ENCODE assay signal across 9 cellular contexts in the genomic region with DNA sequence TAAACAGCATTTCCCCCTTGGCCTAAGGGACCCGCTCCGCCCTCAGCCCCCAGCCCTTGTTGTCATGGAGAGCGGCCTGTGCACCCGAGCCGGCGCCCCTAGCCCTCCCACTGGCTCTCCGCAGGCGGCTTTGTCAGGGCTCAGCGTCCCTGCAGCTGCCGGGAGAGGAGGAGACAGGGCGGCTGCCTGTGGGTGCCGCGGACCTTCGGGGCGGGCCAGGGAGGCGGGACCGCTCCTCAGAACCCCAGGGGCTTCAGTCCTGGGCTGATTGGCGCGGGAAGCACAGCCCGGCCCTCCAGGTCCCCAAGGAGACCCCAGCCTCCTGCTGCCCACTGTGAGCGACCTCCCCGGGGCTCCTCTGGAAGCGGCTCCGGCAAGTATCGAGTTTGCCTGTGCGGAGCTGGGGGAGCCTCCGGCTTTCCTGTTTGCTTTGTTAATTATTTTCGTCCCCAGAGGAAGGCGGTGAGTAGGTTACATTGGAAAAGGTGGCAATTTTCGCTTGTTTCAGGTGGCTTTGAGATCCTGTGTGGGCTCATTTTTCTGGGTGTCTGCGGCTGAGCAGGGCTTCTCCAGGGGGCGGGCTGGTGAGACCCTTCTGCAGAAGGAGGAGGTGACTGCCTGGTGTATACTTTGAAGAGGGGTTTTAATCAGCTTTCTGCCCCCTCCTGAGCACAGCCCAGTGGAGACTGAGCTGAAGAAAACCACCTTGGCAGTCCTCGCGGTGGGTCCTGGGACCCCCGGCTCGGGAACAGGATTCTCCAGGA. TPM values are rescaled to one million over a fixed set of nuclear protein-coding genes. Genes with fewer than 3 reads are reported as not detected.
DNase-seq lines count a peak whose midpoint lies in the region; ATAC-seq and TF ChIP-seq lines count a peak whose summit lies in the region.
"Had no signal": no experiment of that assay in that cellular context is flagged by ENCODE, and none has a peak within 500 bp of the region (broad histone marks: within the 10 kb centered on the region; RNA-seq: fewer than 3 reads in every experiment).

A gene with protein sequence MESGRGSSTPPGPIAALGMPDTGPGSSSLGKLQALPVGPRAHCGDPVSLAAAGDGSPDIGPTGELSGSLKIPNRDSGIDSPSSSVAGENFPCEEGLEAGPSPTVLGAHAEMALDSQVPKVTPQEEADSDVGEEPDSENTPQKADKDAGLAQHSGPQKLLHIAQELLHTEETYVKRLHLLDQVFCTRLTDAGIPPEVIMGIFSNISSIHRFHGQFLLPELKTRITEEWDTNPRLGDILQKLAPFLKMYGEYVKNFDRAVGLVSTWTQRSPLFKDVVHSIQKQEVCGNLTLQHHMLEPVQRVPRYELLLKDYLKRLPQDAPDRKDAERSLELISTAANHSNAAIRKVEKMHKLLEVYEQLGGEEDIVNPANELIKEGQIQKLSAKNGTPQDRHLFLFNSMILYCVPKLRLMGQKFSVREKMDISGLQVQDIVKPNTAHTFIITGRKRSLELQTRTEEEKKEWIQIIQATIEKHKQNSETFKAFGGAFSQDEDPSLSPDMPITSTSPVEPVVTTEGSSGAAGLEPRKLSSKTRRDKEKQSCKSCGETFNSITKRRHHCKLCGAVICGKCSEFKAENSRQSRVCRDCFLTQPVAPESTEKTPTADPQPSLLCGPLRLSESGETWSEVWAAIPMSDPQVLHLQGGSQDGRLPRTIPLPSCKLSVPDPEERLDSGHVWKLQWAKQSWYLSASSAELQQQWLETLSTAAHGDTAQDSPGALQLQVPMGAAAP (plus strand): TSS at position 256 of the 764 bp plus-strand sequence. CDS start 28,734 bp downstream, outside the sequence.

- no peaks in the 10 kb centered on the region for H3K9me3 ChIP-seq in heart right ventricle

- H3K27ac Mint-ChIP-seq in GM23338, result no peak within 1 kb of the TSS
- H3K27ac Mint-ChIP-seq in progenitor cell of endocrine pancreas, result peak within 1 kb of the TSS; percentile 88

- H3K27ac ChIP-seq in GM23338 (ENCODE audit: low read depth) (no peak within 1 kb of the TSS), heart right ventricle (peak within 1 kb of the TSS in 7 of 10 donors; percentile 16 to 71 (median 45))
- H3K27ac ChIP-seq: KMS-11 had no signal

- H3K4me1 ChIP-seq in GM23338 (ENCODE audit: insufficient read depth), result peaks cover 7% of the 10 kb centered on the region
- H3K4me1 ChIP-seq in heart right ventricle, result peaks cover 0 to 20% (median 9%) of the 10 kb centered on the region in 9 donors

- DNase-seq in GM23338 (ENCODE audit: low spot score) (peak; percentile 46), NCI-H526 treated with DMSO at 0.1 percent for 48 hours (lab: John Stamatoyannopoulos, UW) (peak; percentile 28), heart right ventricle (peak in 1 of 2 donors; percentile 48), progenitor cell of endocrine pancreas (ENCODE audit: low spot score, unreplicated experiment) (peak; percentile 53), GM19240 (ENCODE audit: insufficient read length, low spot score) (no peak), inferior parietal cortex (ENCODE audit: extremely low spot score) (no peak), NCI-H446 treated with DMSO at 0.1 percent for 48 hours (lab: John Stamatoyannopoulos, UW) (no peak)
- DNase-seq in activated effector memory CD4-positive, alpha-beta T cell treated with Interleukin-2 at 50 U/mL for 16 hours, result peak; percentile 47

- H3K4me3 ChIP-seq in GM23338, result peak within 1 kb of the TSS; percentile 66
- H3K4me3 ChIP-seq in heart right ventricle, result peak within 1 kb of the TSS; percentile 44 to 68 (median 60)

- peaks cover 6% of the 10 kb centered on the region; the same call in 2 of the 3 replicates for H3K4me1 Mint-ChIP-seq in GM23338
- peaks cover 10% of the 10 kb centered on the region for H3K4me1 Mint-ChIP-seq in progenitor cell of endocrine pancreas (ENCODE audit: low read depth)

- no peaks in the 10 kb centered on the region for H3K79me2 ChIP-seq in GM23338 (replicated peaks; ENCODE audit: insufficient read depth)

- H3K27me3 Mint-ChIP-seq in GM23338 (ENCODE audit: insufficient read depth, low read depth, poor library complexity) (peaks cover 11% of the 10 kb centered on the region), progenitor cell of endocrine pancreas (peaks cover 2% of the 10 kb centered on the region)

- peak within 1 kb of the TSS; percentile 67 for H3K4me3 Mint-ChIP-seq in GM23338
- peak within 1 kb of the TSS; percentile 86 for H3K4me3 Mint-ChIP-seq in progenitor cell of endocrine pancreas (ENCODE audit: low read depth)

- peak; percentile 90 for ATAC-seq in GM23338
- ATAC-seq in heart right ventricle, result peak; percentile 49 to 83 (median 68)

- H3K36me3 Mint-ChIP-seq in GM23338 (ENCODE audit: low read depth) (peaks cover 16% of the 10 kb centered on the region), progenitor cell of endocrine pancreas (ENCODE audit: insufficient read depth) (peaks cover 2% of the 10 kb centered on the region)

- TF ChIP-seq CTCF in GM23338 (conservative IDR thresholded peaks at IDR 0.05; ENCODE audit: low read depth in 2 of 2) (no peak), heart right ventricle (IDR thresholded peaks at IDR 0.05) (no peak), progenitor cell of endocrine pancreas (IDR thresholded peaks at IDR 0.05; ENCODE audit: unreplicated experiment) (no peak)

- intact Hi-C loops in heart right ventricle (cut with DNase I), result no loop called here

- H2AFZ ChIP-seq in GM23338, result peak within 1 kb of the TSS; percentile 99

- WGBS in heart right ventricle, 2 donors, result 3 to 4% methylated on average over 36 of the region's 36 CpGs

- peaks cover 21% of the 10 kb centered on the region for H3K9me3 Mint-ChIP-seq in GM23338
- peaks cover 7% of the 10 kb centered on the region for H3K9me3 Mint-ChIP-seq in progenitor cell of endocrine pancreas (ENCODE audit: low read depth)

- H3K9me2 ChIP-seq in GM23338 (ENCODE audit: insufficient read depth), result no peaks in the 10 kb centered on the region

- no peaks in the 10 kb centered on the region; the same call in 1 of the 2 replicates for H3K36me3 ChIP-seq in GM23338 (ENCODE audit: insufficient read depth)
- no peaks in the 10 kb centered on the region for H3K36me3 ChIP-seq in heart right ventricle

- peak within 1 kb of the TSS; percentile 89 for H3K4me2 ChIP-seq in GM23338
- H3K4me2 ChIP-seq: KMS-11 had no signal

- no peaks in the 10 kb centered on the region for H3K27me3 ChIP-seq in GM23338 (ENCODE audit: insufficient read depth)
- peaks cover 0 to 53% (median 33%) of the 10 kb centered on the region in 7 donors for H3K27me3 ChIP-seq in heart right ventricle

- no peaks in the 10 kb centered on the region; the same call in 1 of the 2 replicates for H3F3A ChIP-seq in GM23338 (replicated peaks; ENCODE audit: low read depth)

- no peaks in the 10 kb centered on the region for H4K20me1 ChIP-seq in GM23338 (replicated peaks; ENCODE audit: insufficient read depth)

TF ChIP-seq in GM23338, 12 proteins besides CTCF, POLR2A, EP300 and RAD21:
- TF ChIP-seq ZNF114 (CRISPR knock-in tag; IDR thresholded peaks at IDR 0.05) (no peak), POLR2AphosphoS5 (IDR thresholded peaks at IDR 0.05; ENCODE audit: low read depth) (no peak), REST (IDR thresholded peaks at IDR 0.05; ENCODE audit: unreplicated experiment) (no peak), NANOG (IDR thresholded peaks at IDR 0.05; ENCODE audit: borderline replicate concordance) (no peak), CREB1 (CRISPR knock-in tag; IDR thresholded peaks at IDR 0.05; ENCODE audit: low read depth) (no peak), JUNB (IDR thresholded peaks at IDR 0.05; ENCODE audit: unreplicated experiment) (no peak), STAT1 (IDR thresholded peaks at IDR 0.05; ENCODE audit: unreplicated experiment) (no peak)
- TF ChIP-seq, protein P1, sequence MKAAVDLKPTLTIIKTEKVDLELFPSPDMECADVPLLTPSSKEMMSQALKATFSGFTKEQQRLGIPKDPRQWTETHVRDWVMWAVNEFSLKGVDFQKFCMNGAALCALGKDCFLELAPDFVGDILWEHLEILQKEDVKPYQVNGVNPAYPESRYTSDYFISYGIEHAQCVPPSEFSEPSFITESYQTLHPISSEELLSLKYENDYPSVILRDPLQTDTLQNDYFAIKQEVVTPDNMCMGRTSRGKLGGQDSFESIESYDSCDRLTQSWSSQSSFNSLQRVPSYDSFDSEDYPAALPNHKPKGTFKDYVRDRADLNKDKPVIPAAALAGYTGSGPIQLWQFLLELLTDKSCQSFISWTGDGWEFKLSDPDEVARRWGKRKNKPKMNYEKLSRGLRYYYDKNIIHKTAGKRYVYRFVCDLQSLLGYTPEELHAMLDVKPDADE (IDR thresholded peaks at IDR 0.05), result no peak

RNA-seq across cellular contexts. Expression of the gene that starts here (rescaled TPM):
- total RNA-seq in GM23338 (2014; rRNA removed; shearing (Covaris generic)), result 1.7 and 2.0 TPM in 2 replicates
- polyA plus RNA-seq in GM23338 (2016; fragmentation: Nextera tagmentation; extraction: Ambion mirVana) (0.57 and 0.95 TPM in 2 replicates), heart right ventricle (1 to 10 TPM; 1.6 to 2.3 TPM)
- total RNA-seq in heart right ventricle (1 to 10 TPM in 9 of 10 donors, under 1 TPM in 1; 0.40 to 8.5 (median 2.2) TPM), progenitor cell of endocrine pancreas (9.6 and 12.0 TPM in 2 replicates)

Comparison
In these comparisons a context has a peak if more than half of its experiments do, and no peak if none do; other contexts are left out.
1. DNase-seq: peak in GM23338 (single experiment), NCI-H526 treated with DMSO at 0.1 percent for 48 hours (single experiment), activated effector memory CD4-positive, alpha-beta T cell treated with Interleukin-2 at 50 U/mL for 16 hours (single experiment) and progenitor cell of endocrine pancreas (single experiment); none in GM19240 (single experiment), inferior parietal cortex (single experiment) and NCI-H446 treated with DMSO at 0.1 percent for 48 hours (single experiment).